Comparison of ENCODE assay signal across 1 cellular context in the genomic region with DNA sequence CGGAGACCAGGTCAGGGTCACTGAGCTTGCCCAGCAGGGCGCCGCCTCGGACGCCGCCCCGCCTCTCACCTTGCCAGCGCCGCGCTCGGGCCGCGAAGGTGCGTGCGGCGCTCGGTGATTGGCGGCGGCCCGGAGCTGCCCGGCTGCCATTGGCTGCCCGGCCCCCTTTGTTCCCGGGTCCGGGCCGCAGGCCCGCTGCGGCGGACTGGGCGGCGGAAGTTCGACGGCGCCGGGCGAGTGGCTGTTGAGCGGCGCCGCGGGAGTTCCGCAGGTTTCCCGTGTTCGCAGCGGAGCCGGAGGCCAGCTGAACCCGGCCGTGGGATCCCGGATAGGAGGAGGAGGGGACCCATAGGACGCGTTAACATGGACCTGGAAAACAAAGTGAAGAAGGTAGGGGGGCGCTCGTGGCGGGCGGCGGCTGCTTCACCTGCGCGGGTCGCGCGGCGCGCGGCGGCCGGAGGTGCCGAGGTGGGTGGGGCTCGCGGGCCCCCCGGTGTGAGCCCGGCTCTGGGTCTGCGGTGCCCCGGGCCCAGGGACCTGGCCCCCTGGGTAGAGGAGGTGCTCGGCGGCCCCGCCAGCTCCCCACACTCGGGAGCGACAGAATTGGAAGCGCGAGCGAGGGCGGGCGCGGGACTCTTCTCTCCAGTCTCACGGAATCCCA.
A peak's percentile ranks its signal among the peaks of the same experiment; 100 is the strongest.
TF ChIP-seq lines count a peak whose summit lies in the region.

A gene with protein sequence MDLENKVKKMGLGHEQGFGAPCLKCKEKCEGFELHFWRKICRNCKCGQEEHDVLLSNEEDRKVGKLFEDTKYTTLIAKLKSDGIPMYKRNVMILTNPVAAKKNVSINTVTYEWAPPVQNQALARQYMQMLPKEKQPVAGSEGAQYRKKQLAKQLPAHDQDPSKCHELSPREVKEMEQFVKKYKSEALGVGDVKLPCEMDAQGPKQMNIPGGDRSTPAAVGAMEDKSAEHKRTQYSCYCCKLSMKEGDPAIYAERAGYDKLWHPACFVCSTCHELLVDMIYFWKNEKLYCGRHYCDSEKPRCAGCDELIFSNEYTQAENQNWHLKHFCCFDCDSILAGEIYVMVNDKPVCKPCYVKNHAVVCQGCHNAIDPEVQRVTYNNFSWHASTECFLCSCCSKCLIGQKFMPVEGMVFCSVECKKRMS (plus strand): TSS at position 195 of the 661 bp plus-strand sequence. CDS start 169 bp downstream, at position 364.

TF ChIP-seq in K562, 482 proteins besides CTCF, POLR2A, EP300 and RAD21 (continued from another document and continues in another):
- TF ChIP-seq C11orf30 (IDR thresholded peaks at IDR 0.05; ENCODE audit: low read depth) (0 out of 2 replicates have a peak, but pooled peaks have one; percentile 12), NFYB (IDR thresholded peaks at IDR 0.05; ENCODE audit: extremely low read depth, insufficient read length) (peak; percentile 68), RBFOX2 (IDR thresholded peaks at IDR 0.05; ENCODE audit: low read depth, low read length) (peak; percentile 98), ELF2 (CRISPR knock-in tag; IDR thresholded peaks at IDR 0.05) (peak; percentile 63; the same call in 1 of the 2 replicates), RCOR1 (IDR thresholded peaks at IDR 0.05; ENCODE audit: borderline replicate concordance in 1 of 2, low read depth in 2 of 2, low read length in 2 of 2) (peak in 1 of 2 experiments; percentile 72; a peak in 2 of 4 replicates), MYC (IDR thresholded peaks at IDR 0.05; ENCODE audit: low read depth, low read length) (peak; percentile 40), MYC (CRISPR knock-in tag; IDR thresholded peaks at IDR 0.05; ENCODE audit: borderline replicate concordance, low read depth) (no peak), POLR2G (IDR thresholded peaks at IDR 0.05; ENCODE audit: low read depth, low read length) (peak; percentile 99), NUFIP1 (IDR thresholded peaks at IDR 0.05; ENCODE audit: partially characterized antibody) (no peak), HNRNPL (IDR thresholded peaks at IDR 0.05; ENCODE audit: low read depth, low read length) (no peak), SRF (CRISPR knock-in tag; IDR thresholded peaks at IDR 0.05) (peak; percentile 27 to 47; a peak in 1 of 4 replicates), PML (IDR thresholded peaks at IDR 0.05; ENCODE audit: low read length) (peak; percentile 43; the same call in 1 of the 2 replicates), SIN3A (IDR thresholded peaks at IDR 0.05; ENCODE audit: borderline replicate concordance in 2 of 2, control insufficient read depth in 1 of 2, low read depth in 2 of 2, low read length in 2 of 2) (no peak), CBX1 (IDR thresholded peaks at IDR 0.05; ENCODE audit: low read depth) (peak; percentile 94), ZNF584 (CRISPR knock-in tag; IDR thresholded peaks at IDR 0.05; ENCODE audit: low read depth) (no peak), GABPA (tag; conservative IDR thresholded peaks at IDR 0.05; ENCODE audit: low read depth) (peak; percentile 92), SMAD1 (IDR thresholded peaks at IDR 0.05; ENCODE audit: low read depth, low read length, partially characterized antibody) (peak; percentile 1), ZNF507 (tag; conservative IDR thresholded peaks at IDR 0.05) (no peak), TBL1XR1 (IDR thresholded peaks at IDR 0.05; ENCODE audit: low read length in 2 of 2) (peak in 1 of 2 experiments; percentile 35; a peak in 1 of 4 replicates), NFXL1 (CRISPR knock-in tag; IDR thresholded peaks at IDR 0.05) (no peak), CCNT2 (IDR thresholded peaks at IDR 0.05; ENCODE audit: borderline replicate concordance, extremely low read depth, insufficient read length, low read depth, low read length) (peak; percentile 79), TARDBP (IDR thresholded peaks at IDR 0.05) (peak; percentile 58), NBN (IDR thresholded peaks at IDR 0.05; ENCODE audit: low read depth) (no peak), ELF1 (tag; IDR thresholded peaks at IDR 0.05) (no peak; the same call in 1 of the 2 replicates), HMG20A (CRISPR knock-in tag; conservative IDR thresholded peaks at IDR 0.05) (no peak), CHD4 (IDR thresholded peaks at IDR 0.05; ENCODE audit: insufficient read depth, insufficient replicate concordance, low read depth, low read length, poor library complexity, severe bottlenecking) (peak; percentile 22), MEIS2 (IDR thresholded peaks at IDR 0.05; ENCODE audit: partially characterized antibody) (peak; percentile 48), KHSRP (IDR thresholded peaks at IDR 0.05) (no peak), NCOA6 (IDR thresholded peaks at IDR 0.05) (peak; percentile 93), DMBX1 (CRISPR knock-in tag; IDR thresholded peaks at IDR 0.05; ENCODE audit: borderline replicate concordance) (peak; percentile 38; the same call in 1 of the 2 replicates), ZSCAN32 (CRISPR knock-in tag; IDR thresholded peaks at IDR 0.05) (peak; percentile 56)
- TF ChIP-seq, protein P1, sequence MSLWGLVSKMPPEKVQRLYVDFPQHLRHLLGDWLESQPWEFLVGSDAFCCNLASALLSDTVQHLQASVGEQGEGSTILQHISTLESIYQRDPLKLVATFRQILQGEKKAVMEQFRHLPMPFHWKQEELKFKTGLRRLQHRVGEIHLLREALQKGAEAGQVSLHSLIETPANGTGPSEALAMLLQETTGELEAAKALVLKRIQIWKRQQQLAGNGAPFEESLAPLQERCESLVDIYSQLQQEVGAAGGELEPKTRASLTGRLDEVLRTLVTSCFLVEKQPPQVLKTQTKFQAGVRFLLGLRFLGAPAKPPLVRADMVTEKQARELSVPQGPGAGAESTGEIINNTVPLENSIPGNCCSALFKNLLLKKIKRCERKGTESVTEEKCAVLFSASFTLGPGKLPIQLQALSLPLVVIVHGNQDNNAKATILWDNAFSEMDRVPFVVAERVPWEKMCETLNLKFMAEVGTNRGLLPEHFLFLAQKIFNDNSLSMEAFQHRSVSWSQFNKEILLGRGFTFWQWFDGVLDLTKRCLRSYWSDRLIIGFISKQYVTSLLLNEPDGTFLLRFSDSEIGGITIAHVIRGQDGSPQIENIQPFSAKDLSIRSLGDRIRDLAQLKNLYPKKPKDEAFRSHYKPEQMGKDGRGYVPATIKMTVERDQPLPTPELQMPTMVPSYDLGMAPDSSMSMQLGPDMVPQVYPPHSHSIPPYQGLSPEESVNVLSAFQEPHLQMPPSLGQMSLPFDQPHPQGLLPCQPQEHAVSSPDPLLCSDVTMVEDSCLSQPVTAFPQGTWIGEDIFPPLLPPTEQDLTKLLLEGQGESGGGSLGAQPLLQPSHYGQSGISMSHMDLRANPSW (CRISPR knock-in tag; IDR thresholded peaks at IDR 0.05): no peak
- TF ChIP-seq, protein P2, sequence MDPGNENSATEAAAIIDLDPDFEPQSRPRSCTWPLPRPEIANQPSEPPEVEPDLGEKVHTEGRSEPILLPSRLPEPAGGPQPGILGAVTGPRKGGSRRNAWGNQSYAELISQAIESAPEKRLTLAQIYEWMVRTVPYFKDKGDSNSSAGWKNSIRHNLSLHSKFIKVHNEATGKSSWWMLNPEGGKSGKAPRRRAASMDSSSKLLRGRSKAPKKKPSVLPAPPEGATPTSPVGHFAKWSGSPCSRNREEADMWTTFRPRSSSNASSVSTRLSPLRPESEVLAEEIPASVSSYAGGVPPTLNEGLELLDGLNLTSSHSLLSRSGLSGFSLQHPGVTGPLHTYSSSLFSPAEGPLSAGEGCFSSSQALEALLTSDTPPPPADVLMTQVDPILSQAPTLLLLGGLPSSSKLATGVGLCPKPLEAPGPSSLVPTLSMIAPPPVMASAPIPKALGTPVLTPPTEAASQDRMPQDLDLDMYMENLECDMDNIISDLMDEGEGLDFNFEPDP (CRISPR knock-in tag; IDR thresholded peaks at IDR 0.05): peak; percentile 25; the same call in 1 of the 2 replicates
- TF ChIP-seq, protein P3, sequence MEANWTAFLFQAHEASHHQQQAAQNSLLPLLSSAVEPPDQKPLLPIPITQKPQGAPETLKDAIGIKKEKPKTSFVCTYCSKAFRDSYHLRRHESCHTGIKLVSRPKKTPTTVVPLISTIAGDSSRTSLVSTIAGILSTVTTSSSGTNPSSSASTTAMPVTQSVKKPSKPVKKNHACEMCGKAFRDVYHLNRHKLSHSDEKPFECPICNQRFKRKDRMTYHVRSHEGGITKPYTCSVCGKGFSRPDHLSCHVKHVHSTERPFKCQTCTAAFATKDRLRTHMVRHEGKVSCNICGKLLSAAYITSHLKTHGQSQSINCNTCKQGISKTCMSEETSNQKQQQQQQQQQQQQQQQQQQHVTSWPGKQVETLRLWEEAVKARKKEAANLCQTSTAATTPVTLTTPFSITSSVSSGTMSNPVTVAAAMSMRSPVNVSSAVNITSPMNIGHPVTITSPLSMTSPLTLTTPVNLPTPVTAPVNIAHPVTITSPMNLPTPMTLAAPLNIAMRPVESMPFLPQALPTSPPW (CRISPR knock-in tag; IDR thresholded peaks at IDR 0.05): peak; percentile 34
- TF ChIP-seq, protein P4, sequence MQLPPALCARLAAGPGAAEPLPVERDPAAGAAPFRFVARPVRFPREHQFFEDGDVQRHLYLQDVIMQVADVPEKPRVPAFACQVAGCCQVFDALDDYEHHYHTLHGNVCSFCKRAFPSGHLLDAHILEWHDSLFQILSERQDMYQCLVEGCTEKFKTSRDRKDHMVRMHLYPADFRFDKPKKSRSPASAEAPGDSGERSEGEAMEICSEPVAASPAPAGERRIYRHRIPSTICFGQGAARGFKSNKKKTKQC (CRISPR knock-in tag; IDR thresholded peaks at IDR 0.05): peak; percentile 34; the same call in 1 of the 2 replicates
- TF ChIP-seq, protein P5, sequence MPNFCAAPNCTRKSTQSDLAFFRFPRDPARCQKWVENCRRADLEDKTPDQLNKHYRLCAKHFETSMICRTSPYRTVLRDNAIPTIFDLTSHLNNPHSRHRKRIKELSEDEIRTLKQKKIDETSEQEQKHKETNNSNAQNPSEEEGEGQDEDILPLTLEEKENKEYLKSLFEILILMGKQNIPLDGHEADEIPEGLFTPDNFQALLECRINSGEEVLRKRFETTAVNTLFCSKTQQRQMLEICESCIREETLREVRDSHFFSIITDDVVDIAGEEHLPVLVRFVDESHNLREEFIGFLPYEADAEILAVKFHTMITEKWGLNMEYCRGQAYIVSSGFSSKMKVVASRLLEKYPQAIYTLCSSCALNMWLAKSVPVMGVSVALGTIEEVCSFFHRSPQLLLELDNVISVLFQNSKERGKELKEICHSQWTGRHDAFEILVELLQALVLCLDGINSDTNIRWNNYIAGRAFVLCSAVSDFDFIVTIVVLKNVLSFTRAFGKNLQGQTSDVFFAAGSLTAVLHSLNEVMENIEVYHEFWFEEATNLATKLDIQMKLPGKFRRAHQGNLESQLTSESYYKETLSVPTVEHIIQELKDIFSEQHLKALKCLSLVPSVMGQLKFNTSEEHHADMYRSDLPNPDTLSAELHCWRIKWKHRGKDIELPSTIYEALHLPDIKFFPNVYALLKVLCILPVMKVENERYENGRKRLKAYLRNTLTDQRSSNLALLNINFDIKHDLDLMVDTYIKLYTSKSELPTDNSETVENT (CRISPR knock-in tag; IDR thresholded peaks at IDR 0.05): peak; percentile 55; the same call in 1 of the 2 replicates
- TF ChIP-seq, protein P6, sequence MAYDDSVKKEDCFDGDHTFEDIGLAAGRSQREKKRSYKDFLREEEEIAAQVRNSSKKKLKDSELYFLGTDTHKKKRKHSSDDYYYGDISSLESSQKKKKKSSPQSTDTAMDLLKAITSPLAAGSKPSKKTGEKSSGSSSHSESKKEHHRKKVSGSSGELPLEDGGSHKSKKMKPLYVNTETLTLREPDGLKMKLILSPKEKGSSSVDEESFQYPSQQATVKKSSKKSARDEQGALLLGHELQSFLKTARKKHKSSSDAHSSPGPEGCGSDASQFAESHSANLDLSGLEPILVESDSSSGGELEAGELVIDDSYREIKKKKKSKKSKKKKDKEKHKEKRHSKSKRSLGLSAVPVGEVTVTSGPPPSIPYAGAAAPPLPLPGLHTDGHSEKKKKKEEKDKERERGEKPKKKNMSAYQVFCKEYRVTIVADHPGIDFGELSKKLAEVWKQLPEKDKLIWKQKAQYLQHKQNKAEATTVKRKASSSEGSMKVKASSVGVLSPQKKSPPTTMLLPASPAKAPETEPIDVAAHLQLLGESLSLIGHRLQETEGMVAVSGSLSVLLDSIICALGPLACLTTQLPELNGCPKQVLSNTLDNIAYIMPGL (CRISPR knock-in tag; IDR thresholded peaks at IDR 0.05): peak; percentile 91; the same call in 1 of the 2 replicates
- TF ChIP-seq, protein P7, sequence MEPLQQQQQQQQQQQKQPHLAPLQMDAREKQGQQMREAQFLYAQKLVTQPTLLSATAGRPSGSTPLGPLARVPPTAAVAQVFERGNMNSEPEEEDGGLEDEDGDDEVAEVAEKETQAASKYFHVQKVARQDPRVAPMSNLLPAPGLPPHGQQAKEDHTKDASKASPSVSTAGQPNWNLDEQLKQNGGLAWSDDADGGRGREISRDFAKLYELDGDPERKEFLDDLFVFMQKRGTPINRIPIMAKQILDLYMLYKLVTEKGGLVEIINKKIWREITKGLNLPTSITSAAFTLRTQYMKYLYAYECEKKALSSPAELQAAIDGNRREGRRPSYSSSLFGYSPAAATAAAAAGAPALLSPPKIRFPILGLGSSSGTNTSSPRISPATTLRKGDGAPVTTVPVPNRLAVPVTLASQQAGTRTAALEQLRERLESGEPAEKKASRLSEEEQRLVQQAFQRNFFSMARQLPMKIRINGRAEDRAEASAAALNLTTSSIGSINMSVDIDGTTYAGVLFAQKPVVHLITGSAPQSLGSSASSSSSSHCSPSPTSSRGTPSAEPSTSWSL (CRISPR knock-in tag; IDR thresholded peaks at IDR 0.05; ENCODE audit: borderline replicate concordance): peak; percentile 43; the same call in 1 of the 2 replicates
- TF ChIP-seq, protein P8, sequence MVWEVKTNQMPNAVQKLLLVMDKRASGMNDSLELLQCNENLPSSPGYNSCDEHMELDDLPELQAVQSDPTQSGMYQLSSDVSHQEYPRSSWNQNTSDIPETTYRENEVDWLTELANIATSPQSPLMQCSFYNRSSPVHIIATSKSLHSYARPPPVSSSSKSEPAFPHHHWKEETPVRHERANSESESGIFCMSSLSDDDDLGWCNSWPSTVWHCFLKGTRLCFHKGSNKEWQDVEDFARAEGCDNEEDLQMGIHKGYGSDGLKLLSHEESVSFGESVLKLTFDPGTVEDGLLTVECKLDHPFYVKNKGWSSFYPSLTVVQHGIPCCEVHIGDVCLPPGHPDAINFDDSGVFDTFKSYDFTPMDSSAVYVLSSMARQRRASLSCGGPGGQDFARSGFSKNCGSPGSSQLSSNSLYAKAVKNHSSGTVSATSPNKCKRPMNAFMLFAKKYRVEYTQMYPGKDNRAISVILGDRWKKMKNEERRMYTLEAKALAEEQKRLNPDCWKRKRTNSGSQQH (CRISPR knock-in tag; IDR thresholded peaks at IDR 0.05): no peak
- TF ChIP-seq, protein P9, sequence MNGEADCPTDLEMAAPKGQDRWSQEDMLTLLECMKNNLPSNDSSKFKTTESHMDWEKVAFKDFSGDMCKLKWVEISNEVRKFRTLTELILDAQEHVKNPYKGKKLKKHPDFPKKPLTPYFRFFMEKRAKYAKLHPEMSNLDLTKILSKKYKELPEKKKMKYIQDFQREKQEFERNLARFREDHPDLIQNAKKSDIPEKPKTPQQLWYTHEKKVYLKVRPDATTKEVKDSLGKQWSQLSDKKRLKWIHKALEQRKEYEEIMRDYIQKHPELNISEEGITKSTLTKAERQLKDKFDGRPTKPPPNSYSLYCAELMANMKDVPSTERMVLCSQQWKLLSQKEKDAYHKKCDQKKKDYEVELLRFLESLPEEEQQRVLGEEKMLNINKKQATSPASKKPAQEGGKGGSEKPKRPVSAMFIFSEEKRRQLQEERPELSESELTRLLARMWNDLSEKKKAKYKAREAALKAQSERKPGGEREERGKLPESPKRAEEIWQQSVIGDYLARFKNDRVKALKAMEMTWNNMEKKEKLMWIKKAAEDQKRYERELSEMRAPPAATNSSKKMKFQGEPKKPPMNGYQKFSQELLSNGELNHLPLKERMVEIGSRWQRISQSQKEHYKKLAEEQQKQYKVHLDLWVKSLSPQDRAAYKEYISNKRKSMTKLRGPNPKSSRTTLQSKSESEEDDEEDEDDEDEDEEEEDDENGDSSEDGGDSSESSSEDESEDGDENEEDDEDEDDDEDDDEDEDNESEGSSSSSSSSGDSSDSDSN (IDR thresholded peaks at IDR 0.05; ENCODE audit: borderline replicate concordance in 1 of 2, low read depth in 2 of 2, low read length in 2 of 2): peak; percentile 75 to 89; a peak in 2 of 4 replicates
